In genomic region chr5:31992377-31992776, GRCh38 we compare ENCODE assay signal across 18 cellular contexts.
"Had no signal": no experiment of that assay in that cellular context is flagged by ENCODE, and none has a peak within 500 bp of the region (broad histone marks: within the 10 kb centered on the region; RNA-seq: fewer than 3 reads in every experiment).

No MANE protein-coding gene starts in this region.

- DNase-seq: activated CD4-positive, alpha-beta T cell treated with anti-CD3 and anti-CD28 coated beads, Interleukin-2, amount 10 ng/mL, durations not matched to agents 7 days and 5 days; activated CD4-positive, CD25-positive, alpha-beta regulatory T cell treated with anti-CD3 and anti-CD28 coated beads, Interleukin-2, amount 50 U/mL, for 72 hours; activated CD8-positive, alpha-beta memory T cell treated with anti-CD3 and anti-CD28 coated beads, Interleukin-2, amount 10 ng/mL, durations not matched to agents 7 days and 5 days; activated CD8-positive, alpha-beta T cell treated with anti-CD3 and anti-CD28 coated beads for 36 hours; left ventricle myocardium inferior; midbrain; pancreas; psoas muscle; stimulated activated CD4-positive, alpha-beta T cell treated with anti-CD3 and anti-CD28 coated beads, Interleukin-4, amount 100 ng/mL, for 4 hours; stimulated activated naive CD8-positive, alpha-beta T cell treated with anti-CD3 and anti-CD28 coated beads, Interleukin-15, Interleukin-2, amounts not matched to agents 100 U/mL and 50 U/mL, for 24 hours; substantia nigra; tibial artery had no signal

- H3K27ac ChIP-seq: coronary artery, left ventricle myocardium inferior, pancreas, psoas muscle, right atrium auricular region, spleen, tibial artery, VCaP had no signal

- H3K9me3 ChIP-seq: left ventricle myocardium inferior, pancreas, psoas muscle, right atrium auricular region, tibial artery had no signal

- ATAC-seq: activated CD8-positive, alpha-beta memory T cell treated with anti-CD3 and anti-CD28 coated beads, Interleukin-2, amount 10 ng/mL, durations not matched to agents 7 days and 5 days; activated CD8-positive, alpha-beta T cell treated with anti-CD3 and anti-CD28 coated beads for 36 hours; activated naive CD4-positive, alpha-beta T cell treated with anti-CD3 and anti-CD28 coated beads, Interleukin-2, amount 50 U/mL, for 72 hours; natural killer cell treated with Interleukin-12 subunit alpha and Interleukin-12 subunit beta and Interleukin-15 and Interleukin-18, amount 100 ng/mL, for 72 hours; pancreas; stimulated activated naive CD8-positive, alpha-beta T cell treated with anti-CD3 and anti-CD28 coated beads, Interleukin-15, Interleukin-2, amounts not matched to agents 100 U/mL and 50 U/mL, for 24 hours had no signal

- H3K4me1 ChIP-seq: pancreas, psoas muscle, spleen had no signal

- H3K36me3 ChIP-seq: pancreas, right atrium auricular region, spleen had no signal

- H3K4me3 ChIP-seq: coronary artery, left ventricle myocardium inferior, pancreas, psoas muscle, right atrium auricular region, spleen, tibial artery had no signal

- H3K27me3 ChIP-seq: pancreas, right atrium auricular region, spleen, tibial artery had no signal
